ENCODE assay signal across 29 cellular contexts in genomic region chr22:32577591-32577990, GRCh38.
"Had no signal": no experiment of that assay in that cellular context is flagged by ENCODE, and none has a peak within 500 bp of the region (broad histone marks: within the 10 kb centered on the region; RNA-seq: fewer than 3 reads in every experiment).

No MANE protein-coding gene starts in this region.

- H3K27ac Mint-ChIP-seq: dendritic cell treated with granulocyte-macrophage colony-stimulating factor and Interleukin-4, amounts not matched to agents 40 ng/mL and 50 ng/mL, for 4 days; endodermal cell; naive thymus-derived CD8-positive, alpha-beta T cell; nephron progenitor cell; stimulated activated effector memory CD8-positive, alpha-beta T cell treated with anti-CD3 and anti-CD28 coated beads, Interleukin-12 subunit alpha, Interleukin-12 subunit beta, amount 100 ng/mL, for 72 hours; type B pancreatic cell had no signal

- H3K4me3 ChIP-seq: colonic mucosa, gastroesophageal sphincter, heart right ventricle, left lung, prostate gland, right atrium auricular region, smooth muscle cell, testis, tibial artery, uterus had no signal

- H3K27me3 Mint-ChIP-seq: dendritic cell treated with granulocyte-macrophage colony-stimulating factor and Interleukin-4, amounts not matched to agents 40 ng/mL and 50 ng/mL, for 4 days had no signal

- H3K9me3 ChIP-seq: colonic mucosa, gastroesophageal sphincter, heart right ventricle, left lung, prostate gland, right atrium auricular region, testis, tibial artery, uterus had no signal

- H3K4me3 Mint-ChIP-seq: dendritic cell treated with granulocyte-macrophage colony-stimulating factor and Interleukin-4, amounts not matched to agents 40 ng/mL and 50 ng/mL, for 4 days; endodermal cell; naive thymus-derived CD8-positive, alpha-beta T cell; nephron progenitor cell; stimulated activated effector memory CD8-positive, alpha-beta T cell treated with anti-CD3 and anti-CD28 coated beads, Interleukin-12 subunit alpha, Interleukin-12 subunit beta, amount 100 ng/mL, for 72 hours; type B pancreatic cell had no signal

- H3K27me3 ChIP-seq: colonic mucosa, gastroesophageal sphincter, heart right ventricle, left lung, right atrium auricular region, testis, tibial artery, uterus had no signal

- H3K36me3 Mint-ChIP-seq: naive thymus-derived CD8-positive, alpha-beta T cell; stimulated activated effector memory CD8-positive, alpha-beta T cell treated with anti-CD3 and anti-CD28 coated beads, Interleukin-12 subunit alpha, Interleukin-12 subunit beta, amount 100 ng/mL, for 72 hours; type B pancreatic cell had no signal

- DNase-seq: colonic mucosa; effector CD8-positive, alpha-beta T cell; endodermal cell; foreskin fibroblast; glutamatergic neuron; heart right ventricle; hippocampal formation; left cardiac atrium; left lung; naive thymus-derived CD8-positive, alpha-beta T cell; nephron progenitor cell; nucleus accumbens; stimulated activated CD4-positive, alpha-beta T cell treated with anti-CD3 and anti-CD28 coated beads, Interleukin-2, amount 100 ng/mL, for 24 hours; stimulated activated CD4-positive, alpha-beta T cell treated with anti-CD3 and anti-CD28 coated beads, Interleukin-4, amount 100 ng/mL, for 24 hours; stimulated activated naive CD4-positive, alpha-beta T cell treated with Interleukin-2 at 50 U/mL for 16 hours; testis; tibial artery; uterus had no signal

- H3K36me3 ChIP-seq: colonic mucosa, gastroesophageal sphincter, heart right ventricle, left lung, prostate gland, right atrium auricular region, tibial artery, uterus had no signal

- H3K9me3 Mint-ChIP-seq: endodermal cell; naive thymus-derived CD8-positive, alpha-beta T cell; nephron progenitor cell; stimulated activated effector memory CD8-positive, alpha-beta T cell treated with anti-CD3 and anti-CD28 coated beads, Interleukin-12 subunit alpha, Interleukin-12 subunit beta, amount 100 ng/mL, for 72 hours; type B pancreatic cell had no signal

- ATAC-seq: esophagus mucosa; gastroesophageal sphincter; heart right ventricle; left cardiac atrium; left lung; naive thymus-derived CD8-positive, alpha-beta T cell; sciatic nerve; stimulated activated effector memory CD8-positive, alpha-beta T cell treated with anti-CD3 and anti-CD28 coated beads, Interleukin-12 subunit alpha, Interleukin-12 subunit beta, amount 100 ng/mL, for 72 hours had no signal

- H3K27ac ChIP-seq: colonic mucosa, epithelial cell of prostate, gastroesophageal sphincter, heart right ventricle, left lung, prostate gland, right atrium auricular region, testis, tibial artery, uterus had no signal

- H3K4me2 ChIP-seq: smooth muscle cell had no signal

- FAIRE-seq: islet of Langerhans had no signal

- H3K4me1 ChIP-seq: colonic mucosa, prostate gland, testis, tibial artery, uterus had no signal
